ENCODE assay signal across 13 cellular contexts in the genomic region with DNA sequence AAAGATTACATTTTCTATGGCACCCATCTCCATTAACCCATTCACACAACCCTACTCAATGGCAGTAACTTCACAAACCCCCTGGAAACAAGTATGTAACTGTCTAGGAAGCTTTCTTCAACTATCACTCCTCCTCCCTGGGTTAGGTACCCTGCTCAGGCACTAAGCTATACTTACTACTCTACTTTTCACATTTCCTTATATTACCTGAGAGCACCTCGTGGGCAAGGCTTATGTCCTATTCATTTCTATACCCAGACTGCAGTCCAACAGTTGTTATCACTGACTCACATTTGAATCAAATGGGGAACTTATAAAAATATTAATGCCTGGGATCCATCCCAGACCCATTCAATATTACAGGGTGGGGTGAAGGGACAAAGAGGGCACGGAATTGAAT. TPM values are rescaled to one million over a fixed set of nuclear protein-coding genes. Genes with fewer than 3 reads are reported as not detected.
DNase-seq lines count a peak whose midpoint lies in the region; ATAC-seq, FAIRE-seq and TF ChIP-seq lines count a peak whose summit lies in the region.
"Had no signal": no experiment of that assay in that cellular context is flagged by ENCODE, and none has a peak within 500 bp of the region (broad histone marks: within the 10 kb centered on the region; RNA-seq: fewer than 3 reads in every experiment).

No MANE protein-coding gene starts in this region.

- peak overlapping the region; percentile 73 for H3K4me2 ChIP-seq in HepG2 (ENCODE audit: low read depth, low read length)

- no peaks in the 10 kb centered on the region for H3K9me3 Mint-ChIP-seq in MCF 10A (ENCODE audit: unreplicated experiment)
- no peaks in the 10 kb centered on the region for H3K9me3 Mint-ChIP-seq in activated naive CD4-positive, alpha-beta T cell treated with anti-CD3 and anti-CD28 coated beads, Interleukin-2, amount 10 ng/mL, durations not matched to agents 7 days and 5 days
- H3K9me3 Mint-ChIP-seq: natural killer cell had no signal

- no peaks in the 10 kb centered on the region for H3K27me3 Mint-ChIP-seq in MCF 10A (ENCODE audit: insufficient read depth, unreplicated experiment)
- peaks cover 36% of the 10 kb centered on the region for H3K27me3 Mint-ChIP-seq in activated naive CD4-positive, alpha-beta T cell treated with anti-CD3 and anti-CD28 coated beads, Interleukin-2, amount 10 ng/mL, durations not matched to agents 7 days and 5 days

- intact Hi-C loops in HepG2 (cut with micrococcal nuclease; ENCODE audit: unreplicated experiment), result loop anchor here (5.0 kb wide), 1 partner anchor 44 kb away; no protein-coding TSS in a partner anchor
- intact Hi-C loops in right lobe of liver (cut with DNase I), result no loop called here
- intact Hi-C loops in MCF 10A (cut with micrococcal nuclease), result loop anchor here (5.0 kb wide), 3 partner anchors 49 to 279 kb away; no protein-coding TSS in a partner anchor
- intact Hi-C loops in aorta (cut with DNase I), result loop anchor here in 1 of 2 donors (5.0 kb wide), 1 partner anchor 264 kb away; no protein-coding TSS in a partner anchor

- no peak for TF ChIP-seq RAD21 in HepG2 (CRISPR knock-in tag; IDR thresholded peaks at IDR 0.05)

- peak overlapping the region; percentile 95 for H3K9ac ChIP-seq in HepG2 (ENCODE audit: insufficient read depth, low read depth, low read length)

- peak overlapping the region; percentile 87 for H3K4me3 Mint-ChIP-seq in MCF 10A (ENCODE audit: unreplicated experiment)
- H3K4me3 Mint-ChIP-seq in activated naive CD4-positive, alpha-beta T cell treated with anti-CD3 and anti-CD28 coated beads, Interleukin-2, amount 10 ng/mL, durations not matched to agents 7 days and 5 days, result no peak overlapping the region
- H3K4me3 Mint-ChIP-seq: activated CD4-positive, alpha-beta T cell treated with anti-CD3 and anti-CD28 coated beads for 36 hours; natural killer cell had no signal

- peak overlapping the region; percentile 96 for H3K27ac Mint-ChIP-seq in MCF 10A (ENCODE audit: low read depth, unreplicated experiment)
- H3K27ac Mint-ChIP-seq in activated naive CD4-positive, alpha-beta T cell treated with anti-CD3 and anti-CD28 coated beads, Interleukin-2, amount 10 ng/mL, durations not matched to agents 7 days and 5 days, result no peak overlapping the region
- H3K27ac Mint-ChIP-seq: activated CD4-positive, alpha-beta T cell treated with anti-CD3 and anti-CD28 coated beads for 36 hours; natural killer cell had no signal

- H2AFZ ChIP-seq in HepG2 (ENCODE audit: low read length), result no peak overlapping the region

- peak overlapping the region; percentile 76 to 97 (median 96); a peak in 5 of 6 replicates for H3K4me3 ChIP-seq in HepG2 (replicated peaks in 1 of 3; ENCODE audit: insufficient read depth in 1 of 3, low read depth in 2 of 3, low read length in 3 of 3)
- H3K4me3 ChIP-seq in right lobe of liver, result no peak overlapping the region
- H3K4me3 ChIP-seq in kidney epithelial cell (ENCODE audit: low read depth, low read length), result peak overlapping the region; percentile 97
- H3K4me3 ChIP-seq in aorta (ENCODE audit: low read length in 2 of 2), result peak overlapping the region; percentile 26 to 53
- no peak overlapping the region; the same call in 1 of the 2 replicates for H3K4me3 ChIP-seq in HAP-1
- H3K4me3 ChIP-seq: spleen had no signal

- BruUV-seq in HepG2 (replicated peaks; lab: Mats Ljungman, UMichigan) (no TSS peak), MCF 10A (replicated peaks; lab: Mats Ljungman, UMichigan) (no TSS peak)

- H3K36me3 ChIP-seq in HepG2 (replicated peaks in 1 of 2; ENCODE audit: control insufficient read depth in 1 of 2, insufficient read depth in 2 of 2, low read length in 2 of 2) (peaks cover 0 to 6% of the 10 kb centered on the region in 2 experiments; a peak in 1 of 5 replicates), right lobe of liver (no peaks in the 10 kb centered on the region), kidney epithelial cell (ENCODE audit: control insufficient read depth, insufficient read depth, low read length) (no peaks in the 10 kb centered on the region), aorta (ENCODE audit: control insufficient read depth in 1 of 2, insufficient read depth in 2 of 2, low read length in 1 of 2) (no peaks in the 10 kb centered on the region), HAP-1 (replicated peaks) (peaks cover 3% of the 10 kb centered on the region; the same call in 1 of the 2 replicates)
- H3K36me3 ChIP-seq: spleen, vagina had no signal

- H3K79me2 ChIP-seq in HepG2 (ENCODE audit: insufficient read depth, low read length), result peaks cover 92% of the 10 kb centered on the region

- H3K9me3 ChIP-seq in HepG2 (ENCODE audit: low read length) (no peaks in the 10 kb centered on the region), right lobe of liver (no peaks in the 10 kb centered on the region), aorta (ENCODE audit: control insufficient read depth, low read length) (no peaks in the 10 kb centered on the region), HAP-1 (no peaks in the 10 kb centered on the region)
- H3K9me3 ChIP-seq: spleen, vagina had no signal

- TF ChIP-seq POLR2A in HepG2 (IDR thresholded peaks at IDR 0.05; ENCODE audit: insufficient read depth in 1 of 2, low read depth in 2 of 2, low read length in 2 of 2) (no peak), right lobe of liver (IDR thresholded peaks at IDR 0.05) (no peak)

- CTCF ChIA-PET in HepG2 (lab: Yijun Ruan, JAX; ENCODE audit: low intra/inter-chr PET ratio, low total read pairs) (no interaction called here), MCF 10A (lab: Yijun Ruan, JAX) (interaction anchor here (0.7 to 1.5 kb wide), 3 partner anchors 11 to 66 kb away, joined by 3 to 8 read pairs (median 3); no protein-coding TSS in a partner anchor)
- CTCF ChIA-PET in activated naive CD4-positive, alpha-beta T cell treated with anti-CD3 and anti-CD28 coated beads, Interleukin-2, amount 10 ng/mL, durations not matched to agents 7 days and 5 days (lab: Charles Lee), result no interaction called here

- ATAC-seq in HepG2 (no peak), right lobe of liver (no peak), aorta (ENCODE audit: low FRiP score) (no peak)
- ATAC-seq: activated CD4-positive, alpha-beta T cell treated with anti-CD3 and anti-CD28 coated beads for 36 hours; natural killer cell had no signal

- H4K20me1 ChIP-seq in HepG2 (ENCODE audit: insufficient read depth, low read length), result peaks cover 75% of the 10 kb centered on the region

- no peak for TF ChIP-seq EP300 in HepG2 (IDR thresholded peaks at IDR 0.05; ENCODE audit: low read depth in 2 of 2, low read length in 2 of 2)
- no peak for TF ChIP-seq EP300 in HepG2 (CRISPR knock-in tag; IDR thresholded peaks at IDR 0.05; ENCODE audit: borderline replicate concordance)

- no peak for FAIRE-seq in HepG2 (lab: Jason Lieb, UNC)

- H3K27ac ChIP-seq in HepG2 (ENCODE audit: extremely low read length, insufficient read depth, low read length), result peak overlapping the region; percentile 14
- peak overlapping the region in 1 of 3 donors; percentile 48 for H3K27ac ChIP-seq in right lobe of liver
- no peak overlapping the region for H3K27ac ChIP-seq in aorta (ENCODE audit: low read depth in 1 of 2, low read length in 2 of 2)
- H3K27ac ChIP-seq: spleen, vagina had no signal

- no peaks in the 10 kb centered on the region; a peak in 1 of 5 replicates for H3K27me3 ChIP-seq in HepG2 (ENCODE audit: control insufficient read depth in 1 of 2, insufficient read depth in 2 of 2, low read length in 2 of 2)
- no peaks in the 10 kb centered on the region for H3K27me3 ChIP-seq in right lobe of liver
- no peaks in the 10 kb centered on the region for H3K27me3 ChIP-seq in kidney epithelial cell (ENCODE audit: control insufficient read depth, insufficient read depth, low read length)
- H3K27me3 ChIP-seq in aorta (ENCODE audit: control insufficient read depth in 1 of 2, insufficient read depth in 2 of 2, low read length in 1 of 2), result no peaks in the 10 kb centered on the region
- no peaks in the 10 kb centered on the region for H3K27me3 ChIP-seq in HAP-1 (ENCODE audit: low read depth)
- H3K27me3 ChIP-seq: vagina had no signal

- 25% methylated on average over 2 of the region's 2 CpGs for WGBS in HepG2 (ENCODE audit: low lambda C conversion rate)
- WGBS in right lobe of liver (ENCODE audit: insufficient coverage, low coverage, low lambda C conversion rate, missing lambda C conversion rate), result 31% methylated on average over 2 of the region's 2 CpGs
- 20 to 30% methylated on average over 2 of the region's 2 CpGs for WGBS in aorta, 2 donors

- TF ChIP-seq CTCF in HepG2 (CRISPR knock-in tag; IDR thresholded peaks at IDR 0.05) (no peak), right lobe of liver (IDR thresholded peaks at IDR 0.05) (no peak), MCF 10A (IDR thresholded peaks at IDR 0.05; ENCODE audit: unreplicated experiment) (no peak), kidney epithelial cell (IDR thresholded peaks at IDR 0.05; ENCODE audit: insufficient read depth, low read length, poor library complexity, severe bottlenecking) (no peak)

- POLR2A ChIA-PET in HepG2 (lab: Yijun Ruan, JAX) (no interaction called here), MCF 10A (lab: Yijun Ruan, JAX) (interaction anchor here (0.6 to 11.0 kb wide), 13 partner anchors 6 to 266 kb away, joined by 3 to 103 read pairs (median 12); partner anchors contain the start of genes PAWR and PPP1R12A)

- H3K4me1 ChIP-seq in HepG2 (ENCODE audit: insufficient read depth, low read length), result peaks cover 43% of the 10 kb centered on the region
- peaks cover 0 to 25% (median 6%) of the 10 kb centered on the region in 4 donors for H3K4me1 ChIP-seq in right lobe of liver
- H3K4me1 ChIP-seq in aorta (ENCODE audit: control insufficient read depth in 1 of 2, insufficient read depth in 2 of 2, low read length in 2 of 2), result peaks cover 0 to 4% of the 10 kb centered on the region in 2 donors
- peaks cover 37% of the 10 kb centered on the region for H3K4me1 ChIP-seq in HAP-1

- H3K4me1 Mint-ChIP-seq in MCF 10A (ENCODE audit: insufficient read depth, unreplicated experiment), result peaks cover 33% of the 10 kb centered on the region
- peaks cover 13% of the 10 kb centered on the region for H3K4me1 Mint-ChIP-seq in activated naive CD4-positive, alpha-beta T cell treated with anti-CD3 and anti-CD28 coated beads, Interleukin-2, amount 10 ng/mL, durations not matched to agents 7 days and 5 days

- H3K36me3 Mint-ChIP-seq in MCF 10A (ENCODE audit: insufficient read depth, unreplicated experiment), result peaks cover 5% of the 10 kb centered on the region
- no peaks in the 10 kb centered on the region for H3K36me3 Mint-ChIP-seq in activated naive CD4-positive, alpha-beta T cell treated with anti-CD3 and anti-CD28 coated beads, Interleukin-2, amount 10 ng/mL, durations not matched to agents 7 days and 5 days
- H3K36me3 Mint-ChIP-seq: natural killer cell had no signal

- DNase-seq in HepG2 (ENCODE audit: low spot score), result no peak
- no peak for DNase-seq in right lobe of liver
- DNase-seq in MCF 10A (ENCODE audit: unreplicated experiment), result peak; percentile 40
- no peak for DNase-seq in kidney epithelial cell (ENCODE audit: low read depth)
- no peak for DNase-seq in aorta
- no peak for DNase-seq in activated naive CD4-positive, alpha-beta T cell treated with anti-CD3 and anti-CD28 coated beads, Interleukin-2, amount 10 ng/mL, durations not matched to agents 7 days and 5 days
- no peak for DNase-seq in CD1c-positive myeloid dendritic cell (ENCODE audit: extremely low spot score)
- no peak for DNase-seq in HAP-1 (ENCODE audit: low spot score in 2 of 2)
- DNase-seq: activated CD4-positive, alpha-beta T cell treated with anti-CD3 and anti-CD28 coated beads for 36 hours; natural killer cell; NCI-H2081 treated with DMSO at 0.1 percent for 48 hours; spleen had no signal

- in situ Hi-C loops in HepG2 (cut with HindIII; ENCODE audit: extremely low pct_ligation_motif_present, low pct_unique_long_range_greater_than_20kb), result loop anchor here (25.0 kb wide), 1 partner anchor 124 kb away; no protein-coding TSS in a partner anchor
- in situ Hi-C loops in HAP-1 (cut with MboI; ENCODE audit: low sequenced_read_pairs), result no loop called here

RNA-seq across cellular contexts. Expression of gene PAWR, which starts 4.6 kb away (rescaled TPM):
- total RNA-seq in HepG2 (2016; rRNA removed; fragmentation: Illumina TruSeq; extraction: Trizol) (36.1 and 37.4 TPM in 2 replicates), right lobe of liver (10 to 100 TPM; 25.0 to 62.3 (median 28.9) TPM), MCF 10A (2022) (248 and 330 TPM in 2 replicates), kidney epithelial cell (92.0 and 98.3 TPM in 2 replicates), aorta (100 to 1,000 TPM; 110 to 150 TPM)
- 11.2 and 13.0 TPM in 2 replicates for total RNA-seq in HepG2 (2016; cell fraction: cytosol; rRNA removed; fragmentation: Illumina TruSeq; extraction: Trizol; ENCODE audit: low read depth)
- 37.3 and 40.1 TPM in 2 replicates for total RNA-seq in HepG2 (2016; cell fraction: insoluble cytoplasmic fraction; rRNA removed; fragmentation: Illumina TruSeq; extraction: Trizol)
- 14.1 and 16.8 TPM in 2 replicates for total RNA-seq in HepG2 (2016; cell fraction: membrane; rRNA removed; fragmentation: Illumina TruSeq; extraction: Trizol)
- total RNA-seq in HepG2 (2016; cell fraction: nucleus; rRNA removed; fragmentation: Illumina TruSeq; extraction: Trizol), result 46.8 and 49.1 TPM in 2 replicates
- polyA plus RNA-seq in HepG2 (2011; rRNA removed) (23.1 and 29.1 TPM in 2 replicates), aorta (10 to 100 TPM; 42.7 to 63.2 TPM)
- polyA plus RNA-seq in HepG2 (2011; cell fraction: cytosol; rRNA removed), result 7.1 and 8.4 TPM in 2 replicates
- polyA plus RNA-seq in HepG2 (2011; cell fraction: nucleus; rRNA removed), result 36.4 and 41.9 TPM in 2 replicates
- polyA plus RNA-seq in HepG2 (2012), result 58.2 and 68.4 TPM in 2 replicates
- polyA plus RNA-seq in HepG2 (2016; cell fraction: cytosol; fragmentation: Illumina TruSeq; extraction: Trizol; ENCODE audit: low read depth), result 6.8 and 7.8 TPM in 2 replicates
- 33.4 and 33.7 TPM in 2 replicates for polyA plus RNA-seq in HepG2 (2016; cell fraction: insoluble cytoplasmic fraction; fragmentation: Illumina TruSeq; extraction: Trizol; ENCODE audit: low read depth)
- 11.0 and 13.3 TPM in 2 replicates for polyA plus RNA-seq in HepG2 (2016; cell fraction: membrane; fragmentation: Illumina TruSeq; extraction: Trizol; ENCODE audit: low read depth)
- 75.9 and 78.0 TPM in 2 replicates for polyA plus RNA-seq in HepG2 (2016; cell fraction: nucleus; fragmentation: Illumina TruSeq; extraction: Trizol; ENCODE audit: insufficient read depth, low read depth)
- 13.7 and 19.1 TPM in 2 replicates for polyA minus RNA-seq in HepG2 (2011; rRNA and poly(A)+ RNA removed; ENCODE audit: low replicate concordance)
- polyA minus RNA-seq in HepG2 (2011; cell fraction: cytosol; rRNA and poly(A)+ RNA removed), result 17.4 and 18.3 TPM in 2 replicates
- polyA minus RNA-seq in HepG2 (2011; cell fraction: nucleus; rRNA and poly(A)+ RNA removed), result 162 and 198 TPM in 2 replicates

Comparison
In these comparisons a context has a peak if more than half of its experiments do, and no peak if none do; other contexts are left out.
1. H3K4me3 ChIP-seq: peak in HepG2 (3 of 3), kidney epithelial cell (single experiment) and aorta (2 of 2); none in right lobe of liver (0 of 3) and HAP-1 (single experiment).
2. intact Hi-C loops: an anchor here in HepG2 (5.0 kb wide) and MCF 10A (5.0 kb wide); none called in right lobe of liver.